In the genomic region with DNA sequence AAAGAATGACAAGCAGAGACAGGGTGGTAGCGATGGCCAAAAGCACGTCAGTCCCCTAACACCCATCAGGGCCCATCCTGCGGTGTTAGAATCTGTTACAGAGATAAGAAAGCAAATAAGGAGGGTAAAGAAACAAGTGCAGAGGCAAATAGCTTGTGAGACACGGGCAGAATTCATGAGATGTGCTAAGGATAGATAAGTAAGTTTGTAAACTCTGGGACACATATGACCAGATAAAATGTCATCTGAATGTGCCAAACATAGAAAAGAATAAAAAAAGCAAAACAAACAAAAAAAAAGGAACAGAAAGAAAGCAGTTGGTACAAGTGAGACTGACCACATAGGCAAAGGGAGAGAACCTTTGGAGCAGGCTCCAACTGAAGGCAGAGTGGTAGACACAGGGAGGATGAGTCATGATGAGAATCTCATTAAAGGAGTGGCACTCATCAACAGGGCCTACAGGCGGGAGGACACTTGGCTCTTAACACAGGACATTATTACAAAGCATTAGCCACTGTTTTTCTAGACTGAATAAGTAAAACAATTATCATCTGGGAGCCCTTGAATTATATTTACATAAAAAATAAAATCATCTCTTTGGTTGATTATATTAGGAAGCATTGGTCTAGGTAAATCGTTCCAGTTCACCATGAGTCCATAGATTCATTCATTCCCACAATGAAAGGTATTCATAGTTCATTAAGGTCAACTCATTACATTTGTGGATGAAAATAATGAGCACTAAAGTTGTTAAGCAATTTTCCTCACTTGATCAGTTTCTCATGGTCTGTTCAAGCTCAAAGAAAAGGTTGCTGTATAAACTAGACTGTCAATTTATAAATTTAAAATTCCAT, we compare ENCODE assay signal across 11 cellular contexts. TPM values are rescaled to one million over a fixed set of nuclear protein-coding genes. Genes with fewer than 3 reads are reported as not detected.
DNase-seq lines count a peak whose midpoint lies in the region; ATAC-seq and TF ChIP-seq lines count a peak whose summit lies in the region.
"Had no signal": no experiment of that assay in that cellular context is flagged by ENCODE, and none has a peak within 500 bp of the region (broad histone marks: within the 10 kb centered on the region; RNA-seq: fewer than 3 reads in every experiment).

No MANE protein-coding gene starts in this region.

- H3K4me1 ChIP-seq in BE2C, result no peaks in the 10 kb centered on the region

- DNase-seq in Caki2 (ENCODE audit: low read depth) (peak; percentile 40), RPMI7951 (ENCODE audit: low read depth) (peak; percentile 18), BE2C (no peak), NCI-H1048 (lab: John Stamatoyannopoulos, UW) (no peak)
- DNase-seq in stimulated activated naive CD4-positive, alpha-beta T cell treated with Interleukin-2 at 50 U/mL for 16 hours (lab: John Stamatoyannopoulos, UW), result no peak
- DNase-seq in stimulated activated CD4-positive, alpha-beta T cell treated with anti-CD3 and anti-CD28 coated beads, Interleukin-15, amount 100 ng/mL, for 24 hours, result no peak
- DNase-seq: activated gamma-delta T cell, AML-193, NCI-H1105 had no signal

- H3K4me3 ChIP-seq in BE2C (ENCODE audit: low read depth, low read length), result no peak overlapping the region

- H3K27me3 ChIP-seq in BE2C, result no peaks in the 10 kb centered on the region

- ATAC-seq in GM21360 (IDR thresholded peaks at IDR 0.05; ENCODE audit: unreplicated experiment) (peak; percentile 69), HG03097 (IDR thresholded peaks at IDR 0.05; ENCODE audit: low FRiP score, unreplicated experiment) (peak; percentile 62)

- no peaks in the 10 kb centered on the region for H3K9me3 ChIP-seq in BE2C

- TF ChIP-seq CTCF in BE2C (IDR thresholded peaks at IDR 0.05; ENCODE audit: low read depth, low read length), result no peak

- in situ Hi-C loops in Caki2 (cut with HindIII; ENCODE audit: low pct_unique_long_range_greater_than_20kb, low sequenced_read_pairs), result no loop called here

- no peaks in the 10 kb centered on the region for H3K36me3 ChIP-seq in BE2C

RNA-seq across cellular contexts. Expression of a gene that starts 21.5 kb away (rescaled TPM):
- total RNA-seq in Caki2 (2014; rRNA removed; shearing (Covaris generic); ENCODE audit: low replicate concordance), result 4.0 and 6.5 TPM in 2 replicates
- total RNA-seq in RPMI7951 (2014; rRNA removed; shearing (Covaris generic)), result not detected in 2 replicates
- polyA plus RNA-seq in BE2C (2012; ENCODE audit: insufficient read depth, insufficient read length, low read depth), result not detected

RNA-seq across cellular contexts. Expression of a gene that starts 52.1 kb away (rescaled TPM):
- total RNA-seq in Caki2 (2014; rRNA removed; shearing (Covaris generic); ENCODE audit: low replicate concordance), result not detected in 2 replicates
- not detected in 2 replicates for total RNA-seq in RPMI7951 (2014; rRNA removed; shearing (Covaris generic))
- 1.6 TPM for polyA plus RNA-seq in BE2C (2012; ENCODE audit: insufficient read depth, insufficient read length, low read depth)

Comparison
In these comparisons a context has a peak if more than half of its experiments do, and no peak if none do; other contexts are left out.
1. DNase-seq: peak in Caki2 (single experiment) and RPMI7951 (single experiment); none in stimulated activated naive CD4-positive, alpha-beta T cell treated with Interleukin-2 at 50 U/mL for 16 hours (single experiment), BE2C (single experiment), stimulated activated CD4-positive, alpha-beta T cell treated with anti-CD3 and anti-CD28 coated beads, Interleukin-15, amount 100 ng/mL, for 24 hours (single experiment) and NCI-H1048 (single experiment).